Comparison of ENCODE assay signal across 8 cellular contexts in genomic region chr3:101849714-101850326, GRCh38. TPM values are rescaled to one million over a fixed set of nuclear protein-coding genes. Genes with fewer than 3 reads are reported as not detected.
DNase-seq lines count a peak whose midpoint lies in the region; ATAC-seq and TF ChIP-seq lines count a peak whose summit lies in the region.

No MANE protein-coding gene starts in this region.

- H3K27ac ChIP-seq in CD4-positive, CD25-positive, alpha-beta regulatory T cell (ENCODE audit: insufficient read depth, low read length, poor library complexity, severe bottlenecking) = peak overlapping the region; percentile 96
- peak overlapping the region; percentile 93 for H3K27ac ChIP-seq in layer of hippocampus (ENCODE audit: low read depth, low read length)

- TF ChIP-seq CTCF in brain (conservative IDR thresholded peaks at IDR 0.05) = peak; percentile 12 to 25

- H3K4me3 Mint-ChIP-seq in CD4-positive, CD25-positive, alpha-beta regulatory T cell = peak overlapping the region; percentile 97 to 99 (median 98)
- H3K4me3 Mint-ChIP-seq in T-helper 2 cell treated with Interferon-gamma antibody and Interleukin-4, amounts not matched to agents 5 μg/mL and 100 μg/mL, for 36 hours = peak overlapping the region; percentile 89
- H3K4me3 Mint-ChIP-seq in brain = peak overlapping the region; percentile 79 to 92 (median 87)

- peaks cover 26 to 56% (median 43%) of the 10 kb centered on the region in 4 donors for H3K4me1 Mint-ChIP-seq in CD4-positive, CD25-positive, alpha-beta regulatory T cell
- peaks cover 46% of the 10 kb centered on the region for H3K4me1 Mint-ChIP-seq in T-helper 2 cell treated with Interferon-gamma antibody and Interleukin-4, amounts not matched to agents 5 μg/mL and 100 μg/mL, for 36 hours (ENCODE audit: low read depth)
- H3K4me1 Mint-ChIP-seq in brain = peaks cover 17% of the 10 kb centered on the region

- H3K27ac Mint-ChIP-seq in CD4-positive, CD25-positive, alpha-beta regulatory T cell = peak overlapping the region; percentile 99 to 100 (median 99)
- H3K27ac Mint-ChIP-seq in T-helper 2 cell treated with Interferon-gamma antibody and Interleukin-4, amounts not matched to agents 5 μg/mL and 100 μg/mL, for 36 hours = peak overlapping the region; percentile 97
- H3K27ac Mint-ChIP-seq in brain = peak overlapping the region in 4 of 5 experiments; percentile 7 to 86 (median 60)

- H3K27me3 ChIP-seq in CD4-positive, CD25-positive, alpha-beta regulatory T cell (ENCODE audit: control insufficient read depth, insufficient read depth, low read length) = no peaks in the 10 kb centered on the region
- no peaks in the 10 kb centered on the region for H3K27me3 ChIP-seq in layer of hippocampus (ENCODE audit: control insufficient read depth, insufficient read depth, low read length)

- peaks cover 30% of the 10 kb centered on the region for H3K4me1 ChIP-seq in CD4-positive, CD25-positive, alpha-beta regulatory T cell (ENCODE audit: control insufficient read depth, insufficient read depth, low read length, poor library complexity, severe bottlenecking)

- peaks cover 6% of the 10 kb centered on the region for H3K27me3 Mint-ChIP-seq in CD4-positive, CD25-positive, alpha-beta regulatory T cell
- no peaks in the 10 kb centered on the region for H3K27me3 Mint-ChIP-seq in T-helper 2 cell treated with Interferon-gamma antibody and Interleukin-4, amounts not matched to agents 5 μg/mL and 100 μg/mL, for 36 hours (ENCODE audit: low read depth)
- H3K27me3 Mint-ChIP-seq in brain = peaks cover 41% of the 10 kb centered on the region

- peaks cover 33% of the 10 kb centered on the region for H3K36me3 ChIP-seq in CD4-positive, CD25-positive, alpha-beta regulatory T cell (ENCODE audit: control insufficient read depth, insufficient read depth, low read length)

- peak; percentile 27 to 38 for ATAC-seq in CD4-positive, CD25-positive, alpha-beta regulatory T cell (ENCODE audit: low read depth in 2 of 2)
- ATAC-seq in GM19324 (IDR thresholded peaks at IDR 0.05; ENCODE audit: low FRiP score, unreplicated experiment) (peak; percentile 49), HG03378 (IDR thresholded peaks at IDR 0.05; ENCODE audit: unreplicated experiment) (peak; percentile 15)

- H3K9me3 ChIP-seq in CD4-positive, CD25-positive, alpha-beta regulatory T cell (ENCODE audit: control insufficient read depth in 2 of 2, low read length in 2 of 2) = no peaks in the 10 kb centered on the region

- DNase-seq in CD4-positive, CD25-positive, alpha-beta regulatory T cell = peak; percentile 42 to 67 (median 60)
- peak; percentile 62 for DNase-seq in T-helper 2 cell treated with Interferon-gamma antibody and Interleukin-4, amounts not matched to agents 5 μg/mL and 100 μg/mL, for 36 hours (ENCODE audit: low spot score)
- peak; percentile 47 to 57 for DNase-seq in stimulated activated CD4-positive, alpha-beta T cell treated with anti-CD3 and anti-CD28 coated beads, Interleukin-1b, Interleukin-23, amount 100 ng/mL, for 4 hours (ENCODE audit: low read depth in 2 of 2)
- DNase-seq in middle frontal gyrus (ENCODE audit: extremely low spot score, low spot score) = no peak

- H3K4me3 ChIP-seq in CD4-positive, CD25-positive, alpha-beta regulatory T cell (ENCODE audit: low read depth, low read length) = peak overlapping the region; percentile 100

- H3K9me3 Mint-ChIP-seq in CD4-positive, CD25-positive, alpha-beta regulatory T cell = no peaks in the 10 kb centered on the region
- no peaks in the 10 kb centered on the region for H3K9me3 Mint-ChIP-seq in T-helper 2 cell treated with Interferon-gamma antibody and Interleukin-4, amounts not matched to agents 5 μg/mL and 100 μg/mL, for 36 hours
- no peaks in the 10 kb centered on the region for H3K9me3 Mint-ChIP-seq in brain

- peaks cover 38% of the 10 kb centered on the region for H3K36me3 Mint-ChIP-seq in CD4-positive, CD25-positive, alpha-beta regulatory T cell
- H3K36me3 Mint-ChIP-seq in T-helper 2 cell treated with Interferon-gamma antibody and Interleukin-4, amounts not matched to agents 5 μg/mL and 100 μg/mL, for 36 hours (ENCODE audit: low read depth) = peaks cover 46% of the 10 kb centered on the region
- H3K36me3 Mint-ChIP-seq in brain = peaks cover 29% of the 10 kb centered on the region

RNA-seq across cellular contexts. Expression of gene NFKBIZ, which starts 0.5 kb away (rescaled TPM):
- total RNA-seq in CD4-positive, CD25-positive, alpha-beta regulatory T cell = 637 TPM
- 10 to 100 TPM; 15.2 to 28.2 (median 21.6) TPM for polyA plus RNA-seq in CD4-positive, CD25-positive, alpha-beta regulatory T cell
- polyA plus RNA-seq in brain (ENCODE audit: insufficient read depth, low read depth, low replicate concordance) = 0.95 TPM
